ENCODE assay signal across 22 cellular contexts in genomic region chr16:11462861-11463260, GRCh38.
A peak's percentile ranks its signal among the peaks of the same experiment; 100 is the strongest.
DNase-seq lines count a peak whose midpoint lies in the region; ATAC-seq and TF ChIP-seq lines count a peak whose summit lies in the region.
"Had no signal": no experiment of that assay in that cellular context is flagged by ENCODE, and none has a peak within 500 bp of the region (broad histone marks: within the 10 kb centered on the region; RNA-seq: fewer than 3 reads in every experiment).

No MANE protein-coding gene starts in this region.

- H3K9me3 ChIP-seq in SK-N-SH, result no peaks in the 10 kb centered on the region
- H3K9me3 ChIP-seq in spleen, result no peaks in the 10 kb centered on the region
- H3K9me3 ChIP-seq: A549; BLaER1 treated with 17β-estradiol and CSF1 and Interleukin-3, amounts not matched to agents 10 nM and 100 nM; Caco-2 had no signal

- H2AFZ ChIP-seq in SK-N-SH (ENCODE audit: low read depth), result no peak overlapping the region

- no peaks in the 10 kb centered on the region; a peak in 1 of 4 replicates for H3K4me1 ChIP-seq in SK-N-SH (ENCODE audit: control insufficient read depth in 1 of 2, insufficient read depth in 2 of 2, low read depth in 1 of 2, low read length in 1 of 2)
- peaks cover 0 to 9% (median 0%) of the 10 kb centered on the region in 6 donors for H3K4me1 ChIP-seq in spleen
- H3K4me1 ChIP-seq: A549, Caco-2 had no signal

- H3K36me3 Mint-ChIP-seq in nephron progenitor cell (ENCODE audit: low read depth), result no peaks in the 10 kb centered on the region
- H3K36me3 Mint-ChIP-seq: CD8-positive, alpha-beta T cell had no signal

- H3K27me3 ChIP-seq in SK-N-SH (ENCODE audit: insufficient read depth) (no peaks in the 10 kb centered on the region), spleen (replicated peaks in 1 of 7) (no peaks in the 10 kb centered on the region)
- H3K27me3 ChIP-seq: BLaER1 treated with 17β-estradiol and CSF1 and Interleukin-3, amounts not matched to agents 10 nM and 100 nM had no signal

- POLR2A ChIA-PET in SK-N-SH (lab: Yijun Ruan, JAX), result no interaction called here

- TF ChIP-seq CTCF in SK-N-SH (IDR thresholded peaks at IDR 0.05) (no peak), nephron progenitor cell (IDR thresholded peaks at IDR 0.05) (no peak), spleen (IDR thresholded peaks at IDR 0.05 in 8 of 11, conservative IDR thresholded peaks at IDR 0.05 in 3 of 11) (no peak)

- peak overlapping the region; percentile 68 for H3K27ac Mint-ChIP-seq in nephron progenitor cell
- H3K27ac Mint-ChIP-seq: B cell; CD4-positive, alpha-beta T cell; CD8-positive, alpha-beta T cell had no signal

- H3K27ac ChIP-seq in SK-N-SH (ENCODE audit: low read depth in 2 of 2, low read length in 1 of 2) (no peak overlapping the region), spleen (no peak overlapping the region)
- H3K27ac ChIP-seq: 22Rv1; A549; BLaER1 treated with 17β-estradiol and CSF1 and Interleukin-3, amounts not matched to agents 10 nM and 100 nM; C4-2B had no signal

- no peak overlapping the region for H3K4me2 ChIP-seq in SK-N-SH
- H3K4me2 ChIP-seq: A549; BLaER1 treated with 17β-estradiol and CSF1 and Interleukin-3, amounts not matched to agents 10 nM and 100 nM had no signal

- no peaks in the 10 kb centered on the region for H3K79me2 ChIP-seq in SK-N-SH (ENCODE audit: insufficient read depth)

- H3K4me1 Mint-ChIP-seq in nephron progenitor cell, result peaks cover 5% of the 10 kb centered on the region

- 91% methylated on average over 11 of the region's 15 CpGs for WGBS in SK-N-SH (ENCODE audit: low lambda C conversion rate)
- WGBS in spleen, 5 donors, result 95 to 97% (median 96%) methylated on average over 12 to 15 of the region's 15 CpGs

- intact Hi-C loops in spleen (cut with DNase I; ENCODE audit: low total_unique reads), result no loop called here

- H3K4me3 Mint-ChIP-seq in nephron progenitor cell, result no peak overlapping the region
- H3K4me3 Mint-ChIP-seq: B cell; CD4-positive, alpha-beta T cell; CD8-positive, alpha-beta T cell had no signal

- no peak for TF ChIP-seq POLR2A in spleen (IDR thresholded peaks at IDR 0.05)

- H3K27me3 Mint-ChIP-seq in nephron progenitor cell (ENCODE audit: low read depth, poor library complexity), result peaks cover 8% of the 10 kb centered on the region
- H3K27me3 Mint-ChIP-seq: B cell; CD4-positive, alpha-beta T cell had no signal

- H3K4me3 ChIP-seq in SK-N-SH (ENCODE audit: low read depth in 2 of 2, low read length in 1 of 2), result no peak overlapping the region
- H3K4me3 ChIP-seq in spleen, result no peak overlapping the region
- H3K4me3 ChIP-seq: A549; BLaER1 treated with 17β-estradiol and CSF1 and Interleukin-3, amounts not matched to agents 10 nM and 100 nM had no signal

- DNase-seq in SK-N-SH (peak; percentile 11), nephron progenitor cell (no peak), spleen (peak; percentile 52), pons (ENCODE audit: low spot score) (no peak), DMS153 treated with DMSO at 0.1 percent for 48 hours (lab: John Stamatoyannopoulos, UW; ENCODE audit: unreplicated experiment) (no peak)
- DNase-seq: AML-193; Caco-2; Calu3; CD4-positive, alpha-beta T cell; CD8-positive, alpha-beta T cell; DMS53; DMS79; DND-41; EL; GDM1 had no signal

- no peak for TF ChIP-seq RAD21 in SK-N-SH (IDR thresholded peaks at IDR 0.05; ENCODE audit: low read length)

- ATAC-seq in SK-N-SH treated with all-trans-retinoic acid at 6 μM for 48 hours, result no peak
- no peak for ATAC-seq in HG03039 (IDR thresholded peaks at IDR 0.05; ENCODE audit: unreplicated experiment)
- ATAC-seq: A549; CD8-positive, alpha-beta T cell had no signal

- no peaks in the 10 kb centered on the region for H3F3A ChIP-seq in SK-N-SH (replicated peaks; ENCODE audit: insufficient read depth)

- no peak overlapping the region for H3K9ac ChIP-seq in SK-N-SH
- H3K9ac ChIP-seq: BLaER1 treated with 17β-estradiol and CSF1 and Interleukin-3, amounts not matched to agents 10 nM and 100 nM had no signal

- CTCF ChIA-PET in SK-N-SH (lab: Yijun Ruan, JAX), result no interaction called here

- no peaks in the 10 kb centered on the region for H4K20me1 ChIP-seq in SK-N-SH (ENCODE audit: insufficient read depth)
- H4K20me1 ChIP-seq: BLaER1 treated with 17β-estradiol and CSF1 and Interleukin-3, amounts not matched to agents 10 nM and 100 nM had no signal

- no peaks in the 10 kb centered on the region for H3K9me2 ChIP-seq in SK-N-SH

- H3K36me3 ChIP-seq in SK-N-SH (replicated peaks in 1 of 2; ENCODE audit: control insufficient read depth in 1 of 2, insufficient read depth in 2 of 2, low read length in 1 of 2) (no peaks in the 10 kb centered on the region), spleen (no peaks in the 10 kb centered on the region)
- H3K36me3 ChIP-seq: BLaER1 treated with 17β-estradiol and CSF1 and Interleukin-3, amounts not matched to agents 10 nM and 100 nM had no signal

- H3K9me3 Mint-ChIP-seq in nephron progenitor cell, result no peaks in the 10 kb centered on the region
- H3K9me3 Mint-ChIP-seq: CD4-positive, alpha-beta T cell; CD8-positive, alpha-beta T cell had no signal

- no peak for TF ChIP-seq EP300 in SK-N-SH (IDR thresholded peaks at IDR 0.05; ENCODE audit: borderline replicate concordance in 1 of 2, low read depth in 1 of 2, low read length in 1 of 2)

TF ChIP-seq in SK-N-SH, 30 proteins besides CTCF, POLR2A, EP300 and RAD21:
- TF ChIP-seq RFX5 (IDR thresholded peaks at IDR 0.05; ENCODE audit: low read length), result no peak
- TF ChIP-seq FOXJ3 (CRISPR knock-in tag; IDR thresholded peaks at IDR 0.05), result no peak
- no peak for TF ChIP-seq SMC3 (IDR thresholded peaks at IDR 0.05; ENCODE audit: low read depth, low read length)
TF ChIP-seq in SK-N-SH: peak in this region for 0.

TF ChIP-seq in SK-N-SH treated with all-trans-retinoic acid at 6 μM for 48 hours, 23 proteins besides CTCF, POLR2A, EP300 and RAD21:
- TF ChIP-seq TSHZ2 (CRISPR knock-in tag; IDR thresholded peaks at IDR 0.05) (no peak), GLIS3 (CRISPR knock-in tag; IDR thresholded peaks at IDR 0.05) (no peak)

Comparison
In these comparisons a context has a peak if more than half of its experiments do, and no peak if none do; other contexts are left out.
1. DNase-seq: peak in SK-N-SH (single experiment) and spleen (single experiment); none in nephron progenitor cell (single experiment), pons (single experiment) and DMS153 treated with DMSO at 0.1 percent for 48 hours (single experiment).